8 cellular contexts compared by ENCODE assay signal in genomic region chr20:50115591-50116367, GRCh38. TPM values are rescaled to one million over a fixed set of nuclear protein-coding genes. Genes with fewer than 3 reads are reported as not detected.
A peak's percentile ranks its signal among the peaks of the same experiment; 100 is the strongest.
DNase-seq lines count a peak whose midpoint lies in the region; ATAC-seq, FAIRE-seq and TF ChIP-seq lines count a peak whose summit lies in the region.

No MANE protein-coding gene starts in this region.

- H3K27ac Mint-ChIP-seq in activated CD4-positive, alpha-beta T cell treated with anti-CD3 and anti-CD28 coated beads for 36 hours: peak overlapping the region; percentile 88

- intact Hi-C loops in activated CD4-positive, alpha-beta T cell treated with anti-CD3 and anti-CD28 coated beads for 36 hours (cut with DNase I, micrococcal nuclease): loop anchor here (1.0 to 10.0 kb wide), 3 partner anchors 54 to 931 kb away; partner anchors contain the start of genes SPATA2 (in 1 of the 2) and STAU1 (in 1 of the 2)

- peak; percentile 68 for ATAC-seq in HG03442 (IDR thresholded peaks at IDR 0.05; ENCODE audit: unreplicated experiment)
- peak; percentile 81 for ATAC-seq in activated CD4-positive, alpha-beta T cell treated with anti-CD3 and anti-CD28 coated beads for 36 hours

- H3K4me1 ChIP-seq in BE2C: peaks cover 3% of the 10 kb centered on the region; the same call in 1 of the 2 replicates

- DNase-seq in BE2C: peak; percentile 96
- DNase-seq in GM19239 (ENCODE audit: insufficient read length, low spot score): peak; percentile 86
- peak; percentile 95 for DNase-seq in NCI-H510A treated with DMSO at 0.1 percent for 48 hours (lab: John Stamatoyannopoulos, UW)
- DNase-seq in activated CD4-positive, alpha-beta T cell treated with anti-CD3 and anti-CD28 coated beads for 36 hours: peak; percentile 96
- peak; percentile 74 to 87 (median 83) for DNase-seq in stimulated activated CD4-positive, alpha-beta T cell treated with anti-CD3 and anti-CD28 coated beads, Interleukin-1b, Interleukin-23, amount 100 ng/mL, for 24 hours (ENCODE audit: low read depth in 4 of 4, low spot score in 1 of 4)

- H3K9me3 Mint-ChIP-seq in activated CD4-positive, alpha-beta T cell treated with anti-CD3 and anti-CD28 coated beads for 36 hours (ENCODE audit: low read depth): no peaks in the 10 kb centered on the region

- POLR2A ChIA-PET in activated CD4-positive, alpha-beta T cell treated with anti-CD3 and anti-CD28 coated beads for 36 hours (lab: Charles Lee): interaction anchor here (0.6 to 1.1 kb wide), 3 partner anchors 38 to 836 kb away, joined by 3 to 7 read pairs (median 5); partner anchors contain the start of gene PEDS1

- no peaks in the 10 kb centered on the region for H3K27me3 ChIP-seq in BE2C
- no peaks in the 10 kb centered on the region for H3K27me3 ChIP-seq in layer of hippocampus (ENCODE audit: control insufficient read depth, insufficient read depth, low read length)

- CTCF ChIA-PET in activated CD4-positive, alpha-beta T cell treated with anti-CD3 and anti-CD28 coated beads for 36 hours (lab: Charles Lee): interaction anchor here (0.7 to 8.9 kb wide), 16 partner anchors 12 to 136 kb away, joined by 3 to 172 read pairs (median 4); partner anchors contain the start of genes CEBPB and PEDS1

- no peaks in the 10 kb centered on the region for H3K27me3 Mint-ChIP-seq in activated CD4-positive, alpha-beta T cell treated with anti-CD3 and anti-CD28 coated beads for 36 hours

- FAIRE-seq in GM19239 (lab: Jason Lieb, UNC): peak; percentile 84

- H3K4me1 Mint-ChIP-seq in activated CD4-positive, alpha-beta T cell treated with anti-CD3 and anti-CD28 coated beads for 36 hours: peaks cover 39% of the 10 kb centered on the region

- H3K36me3 ChIP-seq in BE2C: no peaks in the 10 kb centered on the region

- no peaks in the 10 kb centered on the region for H3K9me3 ChIP-seq in BE2C

- peaks cover 17% of the 10 kb centered on the region for H3K36me3 Mint-ChIP-seq in activated CD4-positive, alpha-beta T cell treated with anti-CD3 and anti-CD28 coated beads for 36 hours (ENCODE audit: low read depth)

- peak overlapping the region; percentile 70 for H3K4me3 ChIP-seq in BE2C (ENCODE audit: low read depth, low read length)

- peak overlapping the region; percentile 85 for H3K27ac ChIP-seq in cingulate gyrus (ENCODE audit: low read depth, low read length)
- H3K27ac ChIP-seq in layer of hippocampus (ENCODE audit: low read depth, low read length): peak overlapping the region; percentile 64

- H3K4me3 Mint-ChIP-seq in activated CD4-positive, alpha-beta T cell treated with anti-CD3 and anti-CD28 coated beads for 36 hours: peak overlapping the region; percentile 93

- no peak for TF ChIP-seq CTCF in BE2C (IDR thresholded peaks at IDR 0.05; ENCODE audit: low read depth, low read length)

RNA-seq across cellular contexts. Expression of gene UBE2V1, which starts 2.8 kb away (rescaled TPM):
- 88.4 TPM for polyA plus RNA-seq in BE2C (2012; ENCODE audit: insufficient read depth, insufficient read length, low read depth)
- 100 to 1,000 TPM; 177 to 265 TPM for total RNA-seq in activated CD4-positive, alpha-beta T cell treated with anti-CD3 and anti-CD28 coated beads for 36 hours

RNA-seq across cellular contexts. Expression of gene PEDS1, which starts 37.7 kb away (rescaled TPM):
- 81.0 TPM for polyA plus RNA-seq in BE2C (2012; ENCODE audit: insufficient read depth, insufficient read length, low read depth)
- 10 to 100 TPM; 13.2 to 16.8 TPM for total RNA-seq in activated CD4-positive, alpha-beta T cell treated with anti-CD3 and anti-CD28 coated beads for 36 hours

Comparison
In these comparisons a context has a peak if more than half of its experiments do, and no peak if none do; other contexts are left out.
1. Peak in every context shown above with its lines: DNase-seq, ATAC-seq, H3K4me3 ChIP-seq and H3K27ac ChIP-seq.